1 cellular context compared by ENCODE assay signal in the genomic region with DNA sequence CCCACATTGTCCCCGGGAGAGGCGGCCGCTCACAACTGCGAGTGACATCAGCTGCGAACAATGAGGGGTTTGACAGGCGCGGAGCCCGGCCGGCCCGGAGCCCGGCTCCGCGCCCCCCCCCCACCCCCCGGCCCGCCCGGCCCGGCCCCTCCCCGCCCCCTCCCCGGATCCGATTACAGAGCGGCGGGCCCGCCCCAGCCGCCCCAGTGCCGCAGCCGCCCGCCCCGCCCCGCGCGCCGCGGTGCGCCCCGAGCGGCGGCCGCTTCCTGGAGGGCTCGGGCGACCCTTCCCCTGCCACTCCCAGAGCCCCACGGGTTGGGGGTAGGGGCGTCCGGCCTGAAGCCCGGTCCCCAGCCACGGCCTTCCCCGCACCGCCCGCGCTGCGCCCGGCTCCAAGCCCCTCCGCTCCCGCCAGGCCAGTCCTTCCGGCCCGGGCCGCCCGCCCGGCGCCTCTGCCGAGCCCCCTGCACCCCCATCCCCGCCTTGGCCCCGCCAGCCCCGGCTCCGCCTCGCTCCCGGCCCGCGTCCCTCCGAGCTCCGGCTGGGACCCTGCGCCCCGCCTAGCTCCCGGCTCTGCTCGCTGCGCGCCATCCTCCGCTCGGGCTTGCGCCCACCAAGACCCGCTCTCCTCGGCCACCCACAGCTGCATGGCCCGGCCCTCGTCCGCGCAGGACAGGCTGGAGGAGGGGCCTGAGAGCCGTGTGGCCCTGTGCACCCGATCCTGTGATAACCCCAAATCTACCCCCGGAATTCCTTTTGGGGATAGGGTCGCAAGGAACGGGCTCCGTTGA.
A peak's percentile ranks its signal among the peaks of the same experiment; 100 is the strongest.
TF ChIP-seq lines count a peak whose summit lies in the region.

A gene (minus strand): TSS at position 71 of the 791 bp plus-strand sequence. CDS start 6,214 bp downstream, outside the sequence.

TF ChIP-seq in K562, 482 proteins besides CTCF, POLR2A, EP300 and RAD21 (continued from another document and continues in another):
- TF ChIP-seq, protein P1, sequence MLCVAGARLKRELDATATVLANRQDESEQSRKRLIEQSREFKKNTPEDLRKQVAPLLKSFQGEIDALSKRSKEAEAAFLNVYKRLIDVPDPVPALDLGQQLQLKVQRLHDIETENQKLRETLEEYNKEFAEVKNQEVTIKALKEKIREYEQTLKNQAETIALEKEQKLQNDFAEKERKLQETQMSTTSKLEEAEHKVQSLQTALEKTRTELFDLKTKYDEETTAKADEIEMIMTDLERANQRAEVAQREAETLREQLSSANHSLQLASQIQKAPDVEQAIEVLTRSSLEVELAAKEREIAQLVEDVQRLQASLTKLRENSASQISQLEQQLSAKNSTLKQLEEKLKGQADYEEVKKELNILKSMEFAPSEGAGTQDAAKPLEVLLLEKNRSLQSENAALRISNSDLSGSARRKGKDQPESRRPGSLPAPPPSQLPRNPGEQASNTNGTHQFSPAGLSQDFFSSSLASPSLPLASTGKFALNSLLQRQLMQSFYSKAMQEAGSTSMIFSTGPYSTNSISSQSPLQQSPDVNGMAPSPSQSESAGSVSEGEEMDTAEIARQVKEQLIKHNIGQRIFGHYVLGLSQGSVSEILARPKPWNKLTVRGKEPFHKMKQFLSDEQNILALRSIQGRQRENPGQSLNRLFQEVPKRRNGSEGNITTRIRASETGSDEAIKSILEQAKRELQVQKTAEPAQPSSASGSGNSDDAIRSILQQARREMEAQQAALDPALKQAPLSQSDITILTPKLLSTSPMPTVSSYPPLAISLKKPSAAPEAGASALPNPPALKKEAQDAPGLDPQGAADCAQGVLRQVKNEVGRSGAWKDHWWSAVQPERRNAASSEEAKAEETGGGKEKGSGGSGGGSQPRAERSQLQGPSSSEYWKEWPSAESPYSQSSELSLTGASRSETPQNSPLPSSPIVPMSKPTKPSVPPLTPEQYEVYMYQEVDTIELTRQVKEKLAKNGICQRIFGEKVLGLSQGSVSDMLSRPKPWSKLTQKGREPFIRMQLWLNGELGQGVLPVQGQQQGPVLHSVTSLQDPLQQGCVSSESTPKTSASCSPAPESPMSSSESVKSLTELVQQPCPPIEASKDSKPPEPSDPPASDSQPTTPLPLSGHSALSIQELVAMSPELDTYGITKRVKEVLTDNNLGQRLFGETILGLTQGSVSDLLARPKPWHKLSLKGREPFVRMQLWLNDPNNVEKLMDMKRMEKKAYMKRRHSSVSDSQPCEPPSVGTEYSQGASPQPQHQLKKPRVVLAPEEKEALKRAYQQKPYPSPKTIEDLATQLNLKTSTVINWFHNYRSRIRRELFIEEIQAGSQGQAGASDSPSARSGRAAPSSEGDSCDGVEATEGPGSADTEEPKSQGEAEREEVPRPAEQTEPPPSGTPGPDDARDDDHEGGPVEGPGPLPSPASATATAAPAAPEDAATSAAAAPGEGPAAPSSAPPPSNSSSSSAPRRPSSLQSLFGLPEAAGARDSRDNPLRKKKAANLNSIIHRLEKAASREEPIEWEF (CRISPR knock-in tag; IDR thresholded peaks at IDR 0.05): no peak
- TF ChIP-seq BCOR (IDR thresholded peaks at IDR 0.05) (no peak), C11orf30 (IDR thresholded peaks at IDR 0.05; ENCODE audit: low read depth) (no peak), ZNF253 (CRISPR knock-in tag; conservative IDR thresholded peaks at IDR 0.05) (no peak), PHF8 (IDR thresholded peaks at IDR 0.05; ENCODE audit: borderline replicate concordance, low read length) (peak; percentile 62; the same call in 1 of the 2 replicates), MAFG (tag; conservative IDR thresholded peaks at IDR 0.05) (no peak), NFRKB (IDR thresholded peaks at IDR 0.05; ENCODE audit: low read depth) (no peak), TAF15 (IDR thresholded peaks at IDR 0.05; ENCODE audit: low read depth, low read length) (no peak), CREBBP (IDR thresholded peaks at IDR 0.05; ENCODE audit: low read depth, low read length) (no peak), NFE2L1 (tag; IDR thresholded peaks at IDR 0.05; ENCODE audit: borderline replicate concordance, low read depth) (no peak), MTF1 (CRISPR knock-in tag; IDR thresholded peaks at IDR 0.05; ENCODE audit: borderline replicate concordance) (no peak), HDAC3 (IDR thresholded peaks at IDR 0.05; ENCODE audit: borderline replicate concordance, partially characterized antibody) (no peak), ZNF212 (CRISPR knock-in tag; IDR thresholded peaks at IDR 0.05) (no peak), ZC3H11A (IDR thresholded peaks at IDR 0.05; ENCODE audit: low read depth, low read length) (no peak), BDP1 (IDR thresholded peaks at IDR 0.05; ENCODE audit: insufficient read depth, insufficient read length) (no peak), RNF2 (IDR thresholded peaks at IDR 0.05) (no peak), POLR2G (IDR thresholded peaks at IDR 0.05; ENCODE audit: low read depth, low read length) (peak; percentile 63; the same call in 1 of the 2 replicates), MED1 (CRISPR knock-in tag; IDR thresholded peaks at IDR 0.05; ENCODE audit: borderline replicate concordance) (no peak), ZNF174 (CRISPR knock-in tag; IDR thresholded peaks at IDR 0.05) (no peak), ZNF146 (CRISPR knock-in tag; IDR thresholded peaks at IDR 0.05; ENCODE audit: unreplicated experiment) (no peak), SP2 (IDR thresholded peaks at IDR 0.05; ENCODE audit: extremely low read depth, low read depth, low read length, poor library complexity, severe bottlenecking) (no peak), NR2C2 (CRISPR knock-in tag; IDR thresholded peaks at IDR 0.05) (no peak), NR2C2 (tag; IDR thresholded peaks at IDR 0.05) (peak; percentile 34; the same call in 1 of the 2 replicates), TAF9B (IDR thresholded peaks at IDR 0.05; ENCODE audit: partially characterized antibody) (no peak), ADNP (tag; IDR thresholded peaks at IDR 0.05) (no peak), ZNF140 (CRISPR knock-in tag; IDR thresholded peaks at IDR 0.05) (no peak), CCAR2 (IDR thresholded peaks at IDR 0.05; ENCODE audit: low read depth, low read length) (no peak), FOXK1 (CRISPR knock-in tag; IDR thresholded peaks at IDR 0.05; ENCODE audit: borderline replicate concordance) (no peak), RHOXF2B (CRISPR knock-in tag; conservative IDR thresholded peaks at IDR 0.05) (no peak), CBX3 (IDR thresholded peaks at IDR 0.05; ENCODE audit: borderline replicate concordance in 1 of 2, low read length in 2 of 2) (no peak), CREB1 (IDR thresholded peaks at IDR 0.05) (no peak), CREB1 (CRISPR knock-in tag; IDR thresholded peaks at IDR 0.05) (no peak), ZNF12 (CRISPR knock-in tag; IDR thresholded peaks at IDR 0.05) (no peak), ATF1 (CRISPR knock-in tag; IDR thresholded peaks at IDR 0.05) (no peak), ATF1 (tag; IDR thresholded peaks at IDR 0.05) (no peak), CCNT2 (IDR thresholded peaks at IDR 0.05; ENCODE audit: borderline replicate concordance, extremely low read depth, insufficient read length, low read depth, low read length) (peak; percentile 45), CTBP1 (IDR thresholded peaks at IDR 0.05; ENCODE audit: borderline replicate concordance) (peak; percentile 21; the same call in 1 of the 2 replicates), ARID2 (IDR thresholded peaks at IDR 0.05) (no peak), SUPT5H (IDR thresholded peaks at IDR 0.05) (peak; percentile 44; the same call in 1 of the 2 replicates), SAFB (IDR thresholded peaks at IDR 0.05; ENCODE audit: borderline replicate concordance, low read depth, low read length) (no peak), TOE1 (IDR thresholded peaks at IDR 0.05; ENCODE audit: borderline replicate concordance) (no peak), TOE1 (CRISPR knock-in tag; IDR thresholded peaks at IDR 0.05; ENCODE audit: borderline replicate concordance, low read depth) (no peak), POLR2AphosphoS5 (IDR thresholded peaks at IDR 0.05; ENCODE audit: control insufficient read depth, insufficient read depth, low read depth, low read length) (no peak), PCBP1 (IDR thresholded peaks at IDR 0.05; ENCODE audit: low read depth, low read length, poor library complexity, severe bottlenecking) (no peak), ELF1 (tag; IDR thresholded peaks at IDR 0.05) (peak; percentile 41; the same call in 1 of the 2 replicates)
- TF ChIP-seq, protein P2, sequence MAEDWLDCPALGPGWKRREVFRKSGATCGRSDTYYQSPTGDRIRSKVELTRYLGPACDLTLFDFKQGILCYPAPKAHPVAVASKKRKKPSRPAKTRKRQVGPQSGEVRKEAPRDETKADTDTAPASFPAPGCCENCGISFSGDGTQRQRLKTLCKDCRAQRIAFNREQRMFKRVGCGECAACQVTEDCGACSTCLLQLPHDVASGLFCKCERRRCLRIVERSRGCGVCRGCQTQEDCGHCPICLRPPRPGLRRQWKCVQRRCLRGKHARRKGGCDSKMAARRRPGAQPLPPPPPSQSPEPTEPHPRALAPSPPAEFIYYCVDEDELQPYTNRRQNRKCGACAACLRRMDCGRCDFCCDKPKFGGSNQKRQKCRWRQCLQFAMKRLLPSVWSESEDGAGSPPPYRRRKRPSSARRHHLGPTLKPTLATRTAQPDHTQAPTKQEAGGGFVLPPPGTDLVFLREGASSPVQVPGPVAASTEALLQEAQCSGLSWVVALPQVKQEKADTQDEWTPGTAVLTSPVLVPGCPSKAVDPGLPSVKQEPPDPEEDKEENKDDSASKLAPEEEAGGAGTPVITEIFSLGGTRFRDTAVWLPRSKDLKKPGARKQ (CRISPR knock-in tag; IDR thresholded peaks at IDR 0.05): no peak
- TF ChIP-seq, protein P3, sequence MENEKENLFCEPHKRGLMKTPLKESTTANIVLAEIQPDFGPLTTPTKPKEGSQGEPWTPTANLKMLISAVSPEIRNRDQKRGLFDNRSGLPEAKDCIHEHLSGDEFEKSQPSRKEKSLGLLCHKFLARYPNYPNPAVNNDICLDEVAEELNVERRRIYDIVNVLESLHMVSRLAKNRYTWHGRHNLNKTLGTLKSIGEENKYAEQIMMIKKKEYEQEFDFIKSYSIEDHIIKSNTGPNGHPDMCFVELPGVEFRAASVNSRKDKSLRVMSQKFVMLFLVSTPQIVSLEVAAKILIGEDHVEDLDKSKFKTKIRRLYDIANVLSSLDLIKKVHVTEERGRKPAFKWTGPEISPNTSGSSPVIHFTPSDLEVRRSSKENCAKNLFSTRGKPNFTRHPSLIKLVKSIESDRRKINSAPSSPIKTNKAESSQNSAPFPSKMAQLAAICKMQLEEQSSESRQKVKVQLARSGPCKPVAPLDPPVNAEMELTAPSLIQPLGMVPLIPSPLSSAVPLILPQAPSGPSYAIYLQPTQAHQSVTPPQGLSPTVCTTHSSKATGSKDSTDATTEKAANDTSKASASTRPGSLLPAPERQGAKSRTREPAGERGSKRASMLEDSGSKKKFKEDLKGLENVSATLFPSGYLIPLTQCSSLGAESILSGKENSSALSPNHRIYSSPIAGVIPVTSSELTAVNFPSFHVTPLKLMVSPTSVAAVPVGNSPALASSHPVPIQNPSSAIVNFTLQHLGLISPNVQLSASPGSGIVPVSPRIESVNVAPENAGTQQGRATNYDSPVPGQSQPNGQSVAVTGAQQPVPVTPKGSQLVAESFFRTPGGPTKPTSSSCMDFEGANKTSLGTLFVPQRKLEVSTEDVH (IDR thresholded peaks at IDR 0.05; ENCODE audit: low read depth, partially characterized antibody): no peak
- TF ChIP-seq, protein P4, sequence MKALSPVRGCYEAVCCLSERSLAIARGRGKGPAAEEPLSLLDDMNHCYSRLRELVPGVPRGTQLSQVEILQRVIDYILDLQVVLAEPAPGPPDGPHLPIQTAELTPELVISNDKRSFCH (CRISPR knock-in tag; IDR thresholded peaks at IDR 0.05): no peak
- TF ChIP-seq, protein P4 (tag; IDR thresholded peaks at IDR 0.05): no peak
- TF ChIP-seq, protein P5, sequence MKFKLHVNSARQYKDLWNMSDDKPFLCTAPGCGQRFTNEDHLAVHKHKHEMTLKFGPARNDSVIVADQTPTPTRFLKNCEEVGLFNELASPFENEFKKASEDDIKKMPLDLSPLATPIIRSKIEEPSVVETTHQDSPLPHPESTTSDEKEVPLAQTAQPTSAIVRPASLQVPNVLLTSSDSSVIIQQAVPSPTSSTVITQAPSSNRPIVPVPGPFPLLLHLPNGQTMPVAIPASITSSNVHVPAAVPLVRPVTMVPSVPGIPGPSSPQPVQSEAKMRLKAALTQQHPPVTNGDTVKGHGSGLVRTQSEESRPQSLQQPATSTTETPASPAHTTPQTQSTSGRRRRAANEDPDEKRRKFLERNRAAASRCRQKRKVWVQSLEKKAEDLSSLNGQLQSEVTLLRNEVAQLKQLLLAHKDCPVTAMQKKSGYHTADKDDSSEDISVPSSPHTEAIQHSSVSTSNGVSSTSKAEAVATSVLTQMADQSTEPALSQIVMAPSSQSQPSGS (CRISPR knock-in tag; IDR thresholded peaks at IDR 0.05): no peak
- TF ChIP-seq, protein P6, sequence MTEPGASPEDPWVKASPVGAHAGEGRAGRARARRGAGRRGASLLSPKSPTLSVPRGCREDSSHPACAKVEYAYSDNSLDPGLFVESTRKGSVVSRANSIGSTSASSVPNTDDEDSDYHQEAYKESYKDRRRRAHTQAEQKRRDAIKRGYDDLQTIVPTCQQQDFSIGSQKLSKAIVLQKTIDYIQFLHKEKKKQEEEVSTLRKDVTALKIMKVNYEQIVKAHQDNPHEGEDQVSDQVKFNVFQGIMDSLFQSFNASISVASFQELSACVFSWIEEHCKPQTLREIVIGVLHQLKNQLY (CRISPR knock-in tag; conservative IDR thresholded peaks at IDR 0.05): no peak
- TF ChIP-seq, protein P7, sequence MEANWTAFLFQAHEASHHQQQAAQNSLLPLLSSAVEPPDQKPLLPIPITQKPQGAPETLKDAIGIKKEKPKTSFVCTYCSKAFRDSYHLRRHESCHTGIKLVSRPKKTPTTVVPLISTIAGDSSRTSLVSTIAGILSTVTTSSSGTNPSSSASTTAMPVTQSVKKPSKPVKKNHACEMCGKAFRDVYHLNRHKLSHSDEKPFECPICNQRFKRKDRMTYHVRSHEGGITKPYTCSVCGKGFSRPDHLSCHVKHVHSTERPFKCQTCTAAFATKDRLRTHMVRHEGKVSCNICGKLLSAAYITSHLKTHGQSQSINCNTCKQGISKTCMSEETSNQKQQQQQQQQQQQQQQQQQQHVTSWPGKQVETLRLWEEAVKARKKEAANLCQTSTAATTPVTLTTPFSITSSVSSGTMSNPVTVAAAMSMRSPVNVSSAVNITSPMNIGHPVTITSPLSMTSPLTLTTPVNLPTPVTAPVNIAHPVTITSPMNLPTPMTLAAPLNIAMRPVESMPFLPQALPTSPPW (CRISPR knock-in tag; IDR thresholded peaks at IDR 0.05): peak; percentile 94
